ENCODE assay signal across 9 cellular contexts in the genomic region with DNA sequence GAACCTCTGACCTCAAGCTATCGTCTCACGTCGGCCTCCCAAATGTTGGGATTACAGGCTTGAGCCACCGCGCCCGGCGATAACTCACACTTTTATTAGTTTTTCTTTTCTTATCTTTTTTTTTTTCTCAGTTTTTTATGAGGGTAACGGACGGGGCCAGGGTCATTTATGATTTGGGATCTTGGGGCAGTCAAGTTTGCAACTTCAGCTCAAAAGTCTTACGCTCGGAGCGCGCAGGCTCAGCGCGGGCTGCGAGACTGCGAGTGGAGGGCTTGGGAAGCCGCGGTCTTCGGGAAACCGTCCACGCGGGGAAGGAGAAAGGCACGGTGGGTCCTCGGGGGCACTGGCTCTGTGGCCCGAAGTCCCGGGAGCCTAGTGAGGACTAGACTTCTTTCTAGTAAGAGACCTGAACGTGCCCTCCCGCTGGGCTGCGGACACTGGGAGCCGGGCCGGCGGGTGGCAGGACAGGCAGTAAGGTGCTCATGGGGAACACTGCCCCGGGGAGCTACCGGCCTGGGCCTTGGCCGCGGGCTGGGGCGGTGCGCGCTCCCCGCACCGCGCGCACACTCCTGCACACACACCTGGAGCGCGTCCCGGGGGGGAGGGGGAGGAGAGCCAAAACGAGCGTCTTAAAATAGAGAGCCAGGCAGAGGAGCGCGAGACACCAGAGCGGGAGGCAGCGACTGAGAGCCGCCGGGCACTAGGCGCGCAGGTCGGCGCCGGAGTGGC. TPM values are rescaled to one million over a fixed set of nuclear protein-coding genes. Genes with fewer than 3 reads are reported as not detected.
A peak's percentile ranks its signal among the peaks of the same experiment; 100 is the strongest.
DNase-seq lines count a peak whose midpoint lies in the region; ATAC-seq and TF ChIP-seq lines count a peak whose summit lies in the region.
"Had no signal": no experiment of that assay in that cellular context is flagged by ENCODE, and none has a peak within 500 bp of the region (broad histone marks: within the 10 kb centered on the region; RNA-seq: fewer than 3 reads in every experiment).

No MANE protein-coding gene starts in this region.

- peak overlapping the region; percentile 65 to 74 for H3K4me3 Mint-ChIP-seq in stimulated activated naive B cell treated with anti-CD40 and anti-IgM and Interleukin-4, amounts not matched to agents 10 μg/mL and 1 μg/mL and 100 μg/mL, for 72 hours

- intact Hi-C loops in Right ventricle myocardium inferior (cut with DNase I) = no loop called here

- no peak for TF ChIP-seq CTCF in cardiac muscle cell (IDR thresholded peaks at IDR 0.05; ENCODE audit: low read depth, low read length)

- peaks cover 6 to 13% of the 10 kb centered on the region in 2 donors for H3K36me3 Mint-ChIP-seq in activated naive CD4-positive, alpha-beta T cell treated with anti-CD3 and anti-CD28 coated beads, Interleukin-2, amount 50 U/mL, for 72 hours
- H3K36me3 Mint-ChIP-seq in stimulated activated naive B cell treated with anti-CD40 and anti-IgM and Interleukin-4, amounts not matched to agents 10 μg/mL and 1 μg/mL and 100 μg/mL, for 72 hours = peaks cover 0 to 2% of the 10 kb centered on the region in 2 donors

- H3K4me1 ChIP-seq in cardiac muscle cell (ENCODE audit: low read depth) = no peaks in the 10 kb centered on the region

- no peak overlapping the region for H3K27ac Mint-ChIP-seq in activated naive CD4-positive, alpha-beta T cell treated with anti-CD3 and anti-CD28 coated beads, Interleukin-2, amount 50 U/mL, for 72 hours
- peak overlapping the region; percentile 82 for H3K27ac Mint-ChIP-seq in stimulated activated naive B cell treated with anti-CD40 and anti-IgM and Interleukin-4, amounts not matched to agents 10 μg/mL and 1 μg/mL and 100 μg/mL, for 72 hours

- H3K27ac ChIP-seq in cardiac muscle cell = no peak overlapping the region

- ATAC-seq in Right ventricle myocardium inferior (no peak), GM21723 (IDR thresholded peaks at IDR 0.05; ENCODE audit: unreplicated experiment) (no peak)
- peak; percentile 34 to 60 for ATAC-seq in activated naive CD4-positive, alpha-beta T cell treated with anti-CD3 and anti-CD28 coated beads, Interleukin-2, amount 50 U/mL, for 72 hours
- peak; percentile 34 to 47 for ATAC-seq in stimulated activated naive B cell treated with anti-CD40 and anti-IgM and Interleukin-4, amounts not matched to agents 10 μg/mL and 1 μg/mL and 100 μg/mL, for 72 hours (replicated peaks)

- peaks cover 18 to 37% of the 10 kb centered on the region in 2 donors for H3K4me1 Mint-ChIP-seq in stimulated activated naive B cell treated with anti-CD40 and anti-IgM and Interleukin-4, amounts not matched to agents 10 μg/mL and 1 μg/mL and 100 μg/mL, for 72 hours

- H3K36me3 ChIP-seq in cardiac muscle cell = no peaks in the 10 kb centered on the region

- no peaks in the 10 kb centered on the region for H3K9me3 ChIP-seq in cardiac muscle cell (ENCODE audit: low read depth)

- peaks cover 67 to 86% of the 10 kb centered on the region in 2 donors for H3K27me3 Mint-ChIP-seq in stimulated activated naive B cell treated with anti-CD40 and anti-IgM and Interleukin-4, amounts not matched to agents 10 μg/mL and 1 μg/mL and 100 μg/mL, for 72 hours

- peaks cover 94% of the 10 kb centered on the region for H3K27me3 ChIP-seq in cardiac muscle cell

- peak overlapping the region; percentile 58 for H3K4me3 ChIP-seq in cardiac muscle cell

- no peaks in the 10 kb centered on the region for H3K9me3 Mint-ChIP-seq in activated naive CD4-positive, alpha-beta T cell treated with anti-CD3 and anti-CD28 coated beads, Interleukin-2, amount 50 U/mL, for 72 hours
- H3K9me3 Mint-ChIP-seq in stimulated activated naive B cell treated with anti-CD40 and anti-IgM and Interleukin-4, amounts not matched to agents 10 μg/mL and 1 μg/mL and 100 μg/mL, for 72 hours = no peaks in the 10 kb centered on the region

- peak in 1 of 2 donors; percentile 46 for DNase-seq in cardiac muscle cell (ENCODE audit: low read depth in 1 of 2, low spot score in 1 of 2)
- no peak for DNase-seq in Right ventricle myocardium inferior (ENCODE audit: missing footprints)
- peak in 1 of 2 donors; percentile 53 for DNase-seq in activated naive CD4-positive, alpha-beta T cell treated with anti-CD3 and anti-CD28 coated beads, Interleukin-2, amount 50 U/mL, for 72 hours (ENCODE audit: low spot score in 2 of 2)
- DNase-seq in islet precursor cell = peak; percentile 86
- DNase-seq in stimulated activated naive B cell treated with anti-CD40 and anti-IgM and Interleukin-4, amounts not matched to agents 10 μg/mL and 1 μg/mL and 100 μg/mL, for 72 hours = no peak
- DNase-seq in amniotic stem cell (lab: John Stamatoyannopoulos, UW) = no peak
- DNase-seq in CD1c-positive myeloid dendritic cell (ENCODE audit: extremely low spot score) = no peak

RNA-seq across cellular contexts. Expression of a gene that starts 0.5 kb away (rescaled TPM):
- total RNA-seq in cardiac muscle cell = 0.11 and 0.36 TPM in 2 replicates
- polyA plus RNA-seq in cardiac muscle cell = 0.32 and 0.59 TPM in 2 replicates
- not detected for total RNA-seq in Right ventricle myocardium inferior
- total RNA-seq in activated naive CD4-positive, alpha-beta T cell treated with anti-CD3 and anti-CD28 coated beads, Interleukin-2, amount 50 U/mL, for 72 hours = 1 to 10 TPM in 1 of 2 donors, under 1 TPM in 1; 0.16 to 6.1 TPM
- total RNA-seq: skeletal muscle tissue had no signal

Comparison
In these comparisons a context has a peak if more than half of its experiments do, and no peak if none do; other contexts are left out.
1. ATAC-seq: peak in activated naive CD4-positive, alpha-beta T cell treated with anti-CD3 and anti-CD28 coated beads, Interleukin-2, amount 50 U/mL, for 72 hours (2 of 2) and stimulated activated naive B cell treated with anti-CD40 and anti-IgM and Interleukin-4, amounts not matched to agents 10 μg/mL and 1 μg/mL and 100 μg/mL, for 72 hours (2 of 2); none in Right ventricle myocardium inferior (single experiment) and GM21723 (single experiment).